ENCODE assay signal across 1 cellular context in the genomic region with DNA sequence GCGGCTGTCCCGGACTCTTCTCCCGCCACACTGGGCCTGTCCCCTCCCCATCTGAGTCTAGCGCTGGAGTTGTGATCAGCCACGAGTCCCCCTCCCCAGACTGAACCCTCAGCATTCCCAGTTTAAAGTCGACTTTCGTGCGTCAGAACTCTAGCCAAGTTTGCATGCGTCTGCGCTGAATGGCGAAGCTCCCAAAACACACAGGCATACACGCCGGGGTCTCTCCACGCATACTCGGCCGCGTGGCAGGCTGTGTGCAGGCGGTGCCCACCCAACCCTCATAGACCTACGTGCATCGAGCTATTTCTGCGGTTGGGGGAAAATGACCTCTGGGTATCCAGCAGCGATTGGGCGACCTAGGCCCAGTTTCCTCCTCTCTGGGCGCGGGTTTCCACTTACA.
TF ChIP-seq lines count a peak whose summit lies in the region.

No MANE protein-coding gene starts in this region.

TF ChIP-seq in HepG2, 621 proteins besides CTCF, POLR2A, EP300 and RAD21:
- no peak for TF ChIP-seq ZNF30 (CRISPR knock-in tag; IDR thresholded peaks at IDR 0.05)
- no peak for TF ChIP-seq KMT2B (CRISPR knock-in tag; IDR thresholded peaks at IDR 0.05)
- TF ChIP-seq NCOA5 (CRISPR knock-in tag; IDR thresholded peaks at IDR 0.05), result no peak
- no peak for TF ChIP-seq ETV5 (CRISPR knock-in tag; IDR thresholded peaks at IDR 0.05; ENCODE audit: borderline replicate concordance)
- no peak for TF ChIP-seq SSRP1 (CRISPR knock-in tag; IDR thresholded peaks at IDR 0.05)
- TF ChIP-seq ZNF768 (CRISPR knock-in tag; IDR thresholded peaks at IDR 0.05), result no peak
- TF ChIP-seq, protein P1, sequence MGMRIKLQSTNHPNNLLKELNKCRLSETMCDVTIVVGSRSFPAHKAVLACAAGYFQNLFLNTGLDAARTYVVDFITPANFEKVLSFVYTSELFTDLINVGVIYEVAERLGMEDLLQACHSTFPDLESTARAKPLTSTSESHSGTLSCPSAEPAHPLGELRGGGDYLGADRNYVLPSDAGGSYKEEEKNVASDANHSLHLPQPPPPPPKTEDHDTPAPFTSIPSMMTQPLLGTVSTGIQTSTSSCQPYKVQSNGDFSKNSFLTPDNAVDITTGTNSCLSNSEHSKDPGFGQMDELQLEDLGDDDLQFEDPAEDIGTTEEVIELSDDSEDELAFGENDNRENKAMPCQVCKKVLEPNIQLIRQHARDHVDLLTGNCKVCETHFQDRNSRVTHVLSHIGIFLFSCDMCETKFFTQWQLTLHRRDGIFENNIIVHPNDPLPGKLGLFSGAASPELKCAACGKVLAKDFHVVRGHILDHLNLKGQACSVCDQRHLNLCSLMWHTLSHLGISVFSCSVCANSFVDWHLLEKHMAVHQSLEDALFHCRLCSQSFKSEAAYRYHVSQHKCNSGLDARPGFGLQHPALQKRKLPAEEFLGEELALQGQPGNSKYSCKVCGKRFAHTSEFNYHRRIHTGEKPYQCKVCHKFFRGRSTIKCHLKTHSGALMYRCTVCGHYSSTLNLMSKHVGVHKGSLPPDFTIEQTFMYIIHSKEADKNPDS (CRISPR knock-in tag; IDR thresholded peaks at IDR 0.05), result no peak
- no peak for TF ChIP-seq ZNF7 (CRISPR knock-in tag; IDR thresholded peaks at IDR 0.05)
- no peak for TF ChIP-seq TBX2 (CRISPR knock-in tag; IDR thresholded peaks at IDR 0.05; ENCODE audit: borderline replicate concordance)
- no peak for TF ChIP-seq NR2C2 (CRISPR knock-in tag; IDR thresholded peaks at IDR 0.05; ENCODE audit: borderline replicate concordance)
- no peak for TF ChIP-seq ZNF775 (CRISPR knock-in tag; IDR thresholded peaks at IDR 0.05; ENCODE audit: borderline replicate concordance)
- TF ChIP-seq, protein P2, sequence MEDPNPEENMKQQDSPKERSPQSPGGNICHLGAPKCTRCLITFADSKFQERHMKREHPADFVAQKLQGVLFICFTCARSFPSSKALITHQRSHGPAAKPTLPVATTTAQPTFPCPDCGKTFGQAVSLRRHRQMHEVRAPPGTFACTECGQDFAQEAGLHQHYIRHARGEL (CRISPR knock-in tag; IDR thresholded peaks at IDR 0.05), result no peak
- TF ChIP-seq POLR2AphosphoS2 (IDR thresholded peaks at IDR 0.05; ENCODE audit: low read depth, low read length), result no peak
- TF ChIP-seq, protein P3, sequence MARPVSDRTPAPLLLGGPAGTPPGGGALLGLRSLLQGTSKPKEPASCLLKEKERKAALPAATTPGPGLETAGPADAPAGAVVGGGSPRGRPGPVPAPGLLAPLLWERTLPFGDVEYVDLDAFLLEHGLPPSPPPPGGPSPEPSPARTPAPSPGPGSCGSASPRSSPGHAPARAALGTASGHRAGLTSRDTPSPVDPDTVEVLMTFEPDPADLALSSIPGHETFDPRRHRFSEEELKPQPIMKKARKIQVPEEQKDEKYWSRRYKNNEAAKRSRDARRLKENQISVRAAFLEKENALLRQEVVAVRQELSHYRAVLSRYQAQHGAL (CRISPR knock-in tag; IDR thresholded peaks at IDR 0.05; ENCODE audit: not compliant biosample characterization), result no peak
- no peak for TF ChIP-seq ONECUT2 (CRISPR knock-in tag; IDR thresholded peaks at IDR 0.05)
TF ChIP-seq in HepG2: peak in this region for 0.
